ENCODE assay signal across 20 cellular contexts in genomic region chr12:2539938-2540337, GRCh38.
DNase-seq lines count a peak whose midpoint lies in the region; ATAC-seq and TF ChIP-seq lines count a peak whose summit lies in the region.
"Had no signal": no experiment of that assay in that cellular context is flagged by ENCODE, and none has a peak within 500 bp of the region (broad histone marks: within the 10 kb centered on the region; RNA-seq: fewer than 3 reads in every experiment).

No MANE protein-coding gene starts in this region.

- no peak overlapping the region for H3K4me3 Mint-ChIP-seq in T-cell
- H3K4me3 Mint-ChIP-seq: CD14-positive monocyte, IgD-negative memory B cell had no signal

- POLR2A ChIA-PET in T-cell (lab: Charles Lee) = no interaction called here

- H3K9me3 ChIP-seq in heart left ventricle = no peaks in the 10 kb centered on the region
- H3K9me3 ChIP-seq in spleen = no peaks in the 10 kb centered on the region

- CTCF ChIA-PET in T-cell (lab: Charles Lee) = no interaction called here

- H3K27ac Mint-ChIP-seq in T-cell = no peak overlapping the region
- H3K27ac Mint-ChIP-seq: CD14-positive monocyte, IgD-negative memory B cell had no signal

- H3K36me3 ChIP-seq in heart left ventricle = peaks cover 0 to 42% (median 0%) of the 10 kb centered on the region in 9 donors
- H3K36me3 ChIP-seq in spleen = no peaks in the 10 kb centered on the region

- H3K27ac ChIP-seq in heart left ventricle (peak overlapping the region in 1 of 12 donors; percentile 46), spleen (peak overlapping the region in 2 of 8 donors; percentile 42 to 70)

- TF ChIP-seq CTCF in heart left ventricle (IDR thresholded peaks at IDR 0.05) = no peak
- TF ChIP-seq CTCF in spleen (IDR thresholded peaks at IDR 0.05 in 8 of 11, conservative IDR thresholded peaks at IDR 0.05 in 3 of 11) = no peak

- WGBS in heart left ventricle, 4 donors = 31 to 55% (median 40%) methylated on average over 8 of the region's 8 CpGs
- 58 to 80% (median 74%) methylated on average over 3 to 8 of the region's 8 CpGs for WGBS in spleen, 5 donors

- no peaks in the 10 kb centered on the region for H3K4me1 Mint-ChIP-seq in T-cell
- H3K4me1 Mint-ChIP-seq: CD14-positive monocyte had no signal

- no peaks in the 10 kb centered on the region for H3K36me3 Mint-ChIP-seq in T-cell
- H3K36me3 Mint-ChIP-seq: CD14-positive monocyte, IgD-negative memory B cell had no signal

- ATAC-seq in heart left ventricle (peak in 1 of 4 donors; percentile 80), left lobe of liver (peak; percentile 59), T-cell (replicated peaks in 1 of 4) (no peak), GM18858 (IDR thresholded peaks at IDR 0.05; ENCODE audit: unreplicated experiment) (no peak), HG03520 (IDR thresholded peaks at IDR 0.05; ENCODE audit: unreplicated experiment) (no peak)

- peaks cover 4 to 14% of the 10 kb centered on the region in 2 donors for H3K27me3 Mint-ChIP-seq in T-cell
- H3K27me3 Mint-ChIP-seq: IgD-negative memory B cell had no signal

- DNase-seq in dermis blood vessel endothelial cell (peak; percentile 17), heart left ventricle (peak in 4 of 5 donors; percentile 52 to 71 (median 67)), left lobe of liver (ENCODE audit: low spot score) (no peak), spleen (peak; percentile 84), T-cell (no peak), RKO (ENCODE audit: low spot score) (no peak)
- DNase-seq: DMS53, EL, GF-D8, NCI-H1105, NCI-H146, NCI-H2029 treated with DMSO at 0.1 percent for 48 hours, NCI-H345, NCI-H524, NCI-H774, SHP77 treated with DMSO at 0.1 percent for 48 hours had no signal

- H3K4me1 ChIP-seq in heart left ventricle (peaks cover 0 to 21% (median 13%) of the 10 kb centered on the region in 12 donors), spleen (peaks cover 0 to 21% (median 2%) of the 10 kb centered on the region in 6 donors)

- H3K27me3 ChIP-seq in heart left ventricle (no peaks in the 10 kb centered on the region), spleen (replicated peaks in 1 of 7) (no peaks in the 10 kb centered on the region)

- H3K4me3 ChIP-seq in heart left ventricle (peak overlapping the region in 2 of 12 donors; percentile 3 to 7), spleen (no peak overlapping the region)

- H3K9me3 Mint-ChIP-seq in T-cell = no peaks in the 10 kb centered on the region
- H3K9me3 Mint-ChIP-seq: CD14-positive monocyte, IgD-negative memory B cell had no signal

- TF ChIP-seq POLR2A in heart left ventricle (IDR thresholded peaks at IDR 0.05) (no peak), spleen (IDR thresholded peaks at IDR 0.05) (no peak)

- intact Hi-C loops in heart left ventricle (cut with DNase I) (no loop called here), spleen (cut with DNase I; ENCODE audit: low total_unique reads) (no loop called here)

Comparison
In these comparisons a context has a peak if more than half of its experiments do, and no peak if none do; other contexts are left out.
1. DNase-seq: peak in dermis blood vessel endothelial cell (single experiment), heart left ventricle (4 of 5) and spleen (single experiment); none in left lobe of liver (single experiment), T-cell (0 of 34) and RKO (single experiment).